1 cellular context compared by ENCODE assay signal in genomic region chr4:182449960-182450359, GRCh38.
TF ChIP-seq lines count a peak whose summit lies in the region.

No MANE protein-coding gene starts in this region.

TF ChIP-seq in GM23338, 12 proteins besides CTCF, POLR2A, EP300 and RAD21 (continued from another document):
- no peak for TF ChIP-seq POLR2AphosphoS5 (IDR thresholded peaks at IDR 0.05; ENCODE audit: low read depth)
- TF ChIP-seq, protein P1, sequence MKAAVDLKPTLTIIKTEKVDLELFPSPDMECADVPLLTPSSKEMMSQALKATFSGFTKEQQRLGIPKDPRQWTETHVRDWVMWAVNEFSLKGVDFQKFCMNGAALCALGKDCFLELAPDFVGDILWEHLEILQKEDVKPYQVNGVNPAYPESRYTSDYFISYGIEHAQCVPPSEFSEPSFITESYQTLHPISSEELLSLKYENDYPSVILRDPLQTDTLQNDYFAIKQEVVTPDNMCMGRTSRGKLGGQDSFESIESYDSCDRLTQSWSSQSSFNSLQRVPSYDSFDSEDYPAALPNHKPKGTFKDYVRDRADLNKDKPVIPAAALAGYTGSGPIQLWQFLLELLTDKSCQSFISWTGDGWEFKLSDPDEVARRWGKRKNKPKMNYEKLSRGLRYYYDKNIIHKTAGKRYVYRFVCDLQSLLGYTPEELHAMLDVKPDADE (IDR thresholded peaks at IDR 0.05), result no peak
TF ChIP-seq in GM23338: peak in this region for 0.
